29 cellular contexts compared by ENCODE assay signal in genomic region chr11:94820480-94820879, GRCh38.
"Had no signal": no experiment of that assay in that cellular context is flagged by ENCODE, and none has a peak within 500 bp of the region (broad histone marks: within the 10 kb centered on the region; RNA-seq: fewer than 3 reads in every experiment).

No MANE protein-coding gene starts in this region.

- DNase-seq: naive thymus-derived CD8-positive, alpha-beta T cell; nephron progenitor cell; occipital lobe; ovary; posterior cingulate gyrus; psoas muscle; right cardiac atrium; right lobe of liver; sigmoid colon; small intestine; stimulated activated CD4-positive, alpha-beta T cell treated with anti-CD3 and anti-CD28 coated beads, Interleukin-15, amount 100 ng/mL, for 24 hours; stimulated activated CD4-positive, alpha-beta T cell treated with anti-CD3 and anti-CD28 coated beads, Interleukin-2, amount 100 ng/mL, for 24 hours; stimulated activated CD4-positive, alpha-beta T cell treated with anti-CD3 and anti-CD28 coated beads, Interleukin-2, amount 100 ng/mL, for 48 hours; stimulated activated CD4-positive, alpha-beta T cell treated with anti-CD3 and anti-CD28 coated beads, Interleukin-4, amount 100 ng/mL, for 24 hours; stimulated activated naive B cell treated with anti-CD40 and anti-IgM and Interleukin-4, amounts not matched to agents 10 μg/mL and 1 μg/mL and 100 μg/mL, for 72 hours; stimulated activated naive CD4-positive, alpha-beta T cell treated with Interleukin-2 at 50 U/mL for 16 hours; stomach; thyroid gland; upper lobe of right lung; uterus had no signal

- H3K27ac ChIP-seq: neural progenitor cell, ovary, parathyroid adenoma, psoas muscle, right lobe of liver, sigmoid colon, stomach, thoracic aorta, thyroid gland, tibial nerve, upper lobe of right lung, uterus had no signal

- FAIRE-seq: small intestine had no signal

- H3K9me3 ChIP-seq: ovary, psoas muscle, right lobe of liver, sigmoid colon, stomach, thoracic aorta, thyroid gland, tibial nerve, upper lobe of right lung, uterus had no signal

- ATAC-seq: naive thymus-derived CD8-positive, alpha-beta T cell; right cardiac atrium; right lobe of liver; stimulated activated naive B cell treated with anti-CD40 and anti-IgM and Interleukin-4, amounts not matched to agents 10 μg/mL and 1 μg/mL and 100 μg/mL, for 72 hours had no signal

- H2AFZ ChIP-seq: neural progenitor cell, parathyroid adenoma had no signal

- H3K36me3 Mint-ChIP-seq: naive thymus-derived CD8-positive, alpha-beta T cell; natural killer cell treated with Interleukin-12 subunit alpha and Interleukin-12 subunit beta and Interleukin-15 and Interleukin-18, amount 100 ng/mL, for 72 hours; stimulated activated effector memory CD8-positive, alpha-beta T cell treated with anti-CD3 and anti-CD28 coated beads, Interleukin-12 subunit alpha, Interleukin-12 subunit beta, amount 100 ng/mL, for 72 hours; stimulated activated naive B cell treated with anti-CD40 and anti-IgM and Interleukin-4, amounts not matched to agents 10 μg/mL and 1 μg/mL and 100 μg/mL, for 72 hours had no signal

- H3K4me3 ChIP-seq: neural progenitor cell, ovary, psoas muscle, right lobe of liver, sigmoid colon, stomach, thoracic aorta, thyroid gland, tibial nerve, upper lobe of right lung, uterus had no signal

- H3K4me2 ChIP-seq: neural progenitor cell had no signal

- H3K9me3 Mint-ChIP-seq: natural killer cell treated with Interleukin-12 subunit alpha and Interleukin-12 subunit beta and Interleukin-15 and Interleukin-18, amount 100 ng/mL, for 72 hours; stimulated activated effector memory CD8-positive, alpha-beta T cell treated with anti-CD3 and anti-CD28 coated beads, Interleukin-12 subunit alpha, Interleukin-12 subunit beta, amount 100 ng/mL, for 72 hours; stimulated activated naive CD8-positive, alpha-beta T cell treated with anti-CD3 and anti-CD28 coated beads, Interleukin-15, Interleukin-2, amounts not matched to agents 100 ng/mL and 50 ng/mL, for 24 hours; type B pancreatic cell had no signal

- H3K4me3 Mint-ChIP-seq: naive thymus-derived CD8-positive, alpha-beta T cell; natural killer cell treated with Interleukin-12 subunit alpha and Interleukin-12 subunit beta and Interleukin-15 and Interleukin-18, amount 100 ng/mL, for 72 hours; nephron progenitor cell; stimulated activated effector memory CD8-positive, alpha-beta T cell treated with anti-CD3 and anti-CD28 coated beads, Interleukin-12 subunit alpha, Interleukin-12 subunit beta, amount 100 ng/mL, for 72 hours; stimulated activated naive B cell treated with anti-CD40 and anti-IgM and Interleukin-4, amounts not matched to agents 10 μg/mL and 1 μg/mL and 100 μg/mL, for 72 hours; stimulated activated naive CD8-positive, alpha-beta T cell treated with anti-CD3 and anti-CD28 coated beads, Interleukin-15, Interleukin-2, amounts not matched to agents 100 ng/mL and 50 ng/mL, for 24 hours; type B pancreatic cell had no signal

- H3K4me1 Mint-ChIP-seq: naive thymus-derived CD8-positive, alpha-beta T cell; nephron progenitor cell; stimulated activated effector memory CD8-positive, alpha-beta T cell treated with anti-CD3 and anti-CD28 coated beads, Interleukin-12 subunit alpha, Interleukin-12 subunit beta, amount 100 ng/mL, for 72 hours; stimulated activated naive B cell treated with anti-CD40 and anti-IgM and Interleukin-4, amounts not matched to agents 10 μg/mL and 1 μg/mL and 100 μg/mL, for 72 hours had no signal

- H3K36me3 ChIP-seq: ovary, uterus had no signal

- H3K27ac Mint-ChIP-seq: naive thymus-derived CD8-positive, alpha-beta T cell; natural killer cell treated with Interleukin-12 subunit alpha and Interleukin-12 subunit beta and Interleukin-15 and Interleukin-18, amount 100 ng/mL, for 72 hours; nephron progenitor cell; neural progenitor cell; progenitor cell of endocrine pancreas; stimulated activated effector memory CD8-positive, alpha-beta T cell treated with anti-CD3 and anti-CD28 coated beads, Interleukin-12 subunit alpha, Interleukin-12 subunit beta, amount 100 ng/mL, for 72 hours; stimulated activated naive B cell treated with anti-CD40 and anti-IgM and Interleukin-4, amounts not matched to agents 10 μg/mL and 1 μg/mL and 100 μg/mL, for 72 hours; stimulated activated naive CD8-positive, alpha-beta T cell treated with anti-CD3 and anti-CD28 coated beads, Interleukin-15, Interleukin-2, amounts not matched to agents 100 ng/mL and 50 ng/mL, for 24 hours; type B pancreatic cell had no signal

- H3K79me2 ChIP-seq: parathyroid adenoma had no signal

- H3K27me3 ChIP-seq: neural progenitor cell, ovary, right lobe of liver, sigmoid colon, stomach, thyroid gland, tibial nerve, upper lobe of right lung, uterus had no signal

- H3K9ac ChIP-seq: neural progenitor cell, parathyroid adenoma had no signal

- H3K27me3 Mint-ChIP-seq: naive thymus-derived CD8-positive, alpha-beta T cell; natural killer cell treated with Interleukin-12 subunit alpha and Interleukin-12 subunit beta and Interleukin-15 and Interleukin-18, amount 100 ng/mL, for 72 hours; progenitor cell of endocrine pancreas; stimulated activated naive B cell treated with anti-CD40 and anti-IgM and Interleukin-4, amounts not matched to agents 10 μg/mL and 1 μg/mL and 100 μg/mL, for 72 hours; stimulated activated naive CD8-positive, alpha-beta T cell treated with anti-CD3 and anti-CD28 coated beads, Interleukin-15, Interleukin-2, amounts not matched to agents 100 ng/mL and 50 ng/mL, for 24 hours; type B pancreatic cell had no signal

- H3K4me1 ChIP-seq: neural progenitor cell, parathyroid adenoma, thyroid gland, upper lobe of right lung, uterus had no signal
